Comparison of ENCODE assay signal across 1 cellular context in the genomic region with DNA sequence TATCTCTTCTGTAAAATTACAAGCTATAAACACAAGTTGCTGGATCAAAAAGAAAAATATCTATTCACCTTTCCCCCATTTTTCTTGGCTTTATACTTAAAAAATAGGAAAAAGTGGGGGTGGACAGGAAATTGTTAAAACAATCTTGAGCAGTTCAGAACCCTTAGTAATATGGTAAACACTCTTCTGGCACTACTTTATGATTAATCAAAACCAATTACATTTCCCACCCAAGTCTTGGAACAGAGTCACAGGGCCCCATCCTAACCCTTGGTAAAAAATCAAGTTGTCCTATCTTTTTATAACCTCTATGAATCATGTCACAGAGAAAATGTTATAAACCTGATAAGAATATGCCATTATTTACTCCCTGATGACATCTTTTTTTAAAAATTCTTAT.
TF ChIP-seq lines count a peak whose summit lies in the region.

No MANE protein-coding gene starts in this region.

TF ChIP-seq in IMR-90, 13 proteins besides CTCF, POLR2A, EP300 and RAD21:
- TF ChIP-seq, protein P1, sequence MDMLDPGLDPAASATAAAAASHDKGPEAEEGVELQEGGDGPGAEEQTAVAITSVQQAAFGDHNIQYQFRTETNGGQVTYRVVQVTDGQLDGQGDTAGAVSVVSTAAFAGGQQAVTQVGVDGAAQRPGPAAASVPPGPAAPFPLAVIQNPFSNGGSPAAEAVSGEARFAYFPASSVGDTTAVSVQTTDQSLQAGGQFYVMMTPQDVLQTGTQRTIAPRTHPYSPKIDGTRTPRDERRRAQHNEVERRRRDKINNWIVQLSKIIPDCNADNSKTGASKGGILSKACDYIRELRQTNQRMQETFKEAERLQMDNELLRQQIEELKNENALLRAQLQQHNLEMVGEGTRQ (IDR thresholded peaks at IDR 0.05; ENCODE audit: low read depth, low read length): no peak
- TF ChIP-seq SMC3 (IDR thresholded peaks at IDR 0.05; ENCODE audit: low read depth, low read length): no peak
- no peak for TF ChIP-seq MAFK (IDR thresholded peaks at IDR 0.05; ENCODE audit: low read depth, low read length)
- no peak for TF ChIP-seq RCOR1 (IDR thresholded peaks at IDR 0.05; ENCODE audit: insufficient replicate concordance, low read length)
- TF ChIP-seq FOS (IDR thresholded peaks at IDR 0.05; ENCODE audit: low read depth, low read length): no peak
- TF ChIP-seq CEBPB (IDR thresholded peaks at IDR 0.05; ENCODE audit: low read depth, low read length): no peak
- no peak for TF ChIP-seq RFX5 (IDR thresholded peaks at IDR 0.05; ENCODE audit: low read depth, low read length)
- no peak for TF ChIP-seq MAZ (IDR thresholded peaks at IDR 0.05; ENCODE audit: borderline replicate concordance, low read depth, low read length)
- no peak for TF ChIP-seq CHD1 (IDR thresholded peaks at IDR 0.05; ENCODE audit: low read depth, low read length)
- TF ChIP-seq MXI1 (IDR thresholded peaks at IDR 0.05; ENCODE audit: borderline replicate concordance, low read depth, low read length): no peak
- no peak for TF ChIP-seq ELK1 (IDR thresholded peaks at IDR 0.05; ENCODE audit: borderline replicate concordance, low read depth, low read length)
- TF ChIP-seq BHLHE40 (IDR thresholded peaks at IDR 0.05; ENCODE audit: low read depth, low read length): no peak
- TF ChIP-seq NFE2L2 (IDR thresholded peaks at IDR 0.05; ENCODE audit: low read depth, low read length): no peak
